In the genomic region with DNA sequence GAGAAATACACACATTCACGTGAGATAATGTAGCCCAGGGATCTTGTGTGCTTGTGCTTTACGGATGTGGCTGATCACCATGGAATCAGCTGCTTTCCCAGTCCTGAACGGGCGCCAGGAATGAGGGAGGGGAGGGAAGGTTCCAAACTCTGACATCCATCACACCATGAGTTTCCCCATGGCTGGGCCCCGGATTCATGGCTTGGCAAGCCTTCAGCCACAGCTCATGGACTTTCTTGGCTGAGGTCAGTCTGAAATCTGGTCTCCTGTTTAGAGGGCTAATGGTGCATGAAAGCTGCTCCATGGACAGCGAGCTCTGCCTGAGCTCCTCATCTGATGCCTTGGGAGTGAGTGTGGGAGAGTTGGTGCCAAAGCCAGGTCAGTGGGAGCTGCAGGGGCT, we compare ENCODE assay signal across 21 cellular contexts.
"Had no signal": no experiment of that assay in that cellular context is flagged by ENCODE, and none has a peak within 500 bp of the region (broad histone marks: within the 10 kb centered on the region; RNA-seq: fewer than 3 reads in every experiment).

No MANE protein-coding gene starts in this region.

- H3K36me3 ChIP-seq: breast epithelium, heart left ventricle, lower lobe of right lung, prostate gland, tibial artery had no signal

- ATAC-seq: activated CD8-positive, alpha-beta T cell treated with anti-CD3 and anti-CD28 coated beads, Interleukin-2, amount 10 ng/mL, durations not matched to agents 7 days and 5 days; heart left ventricle; left colon; lower lobe of right lung; mucosa of descending colon; right cardiac atrium; stimulated activated effector memory CD8-positive, alpha-beta T cell treated with anti-CD3 and anti-CD28 coated beads, Interleukin-12 subunit alpha, Interleukin-12 subunit beta, amount 100 ng/mL, for 72 hours; stimulated activated naive CD8-positive, alpha-beta T cell treated with anti-CD3 and anti-CD28 coated beads, Interleukin-15, amount 100 ng/mL, for 72 hours; T-cell had no signal

- DNase-seq: activated CD4-positive, alpha-beta T cell treated with anti-CD3 and anti-CD28 coated beads, Interleukin-2, amount 50 U/mL, for 1 hour; activated CD4-positive, CD25-positive, alpha-beta regulatory T cell treated with anti-CD3 and anti-CD28 coated beads, Interleukin-2, amount 50 U/mL, for 72 hours; activated CD8-positive, alpha-beta T cell treated with anti-CD3 and anti-CD28 coated beads, Interleukin-2, amount 10 ng/mL, durations not matched to agents 7 days and 5 days; activated gamma-delta T cell treated with Interleukin-2 at 50 U/mL for 16 hours; anterior cingulate cortex; cortex of kidney; endodermal cell; heart left ventricle; left colon; lower lobe of right lung; mesendoderm; mucosa of descending colon; right cardiac atrium; stimulated activated CD4-positive, alpha-beta T cell treated with anti-CD3 and anti-CD28 coated beads, Interleukin-2, amount 100 ng/mL, for 24 hours; stimulated activated naive CD8-positive, alpha-beta T cell treated with anti-CD3 and anti-CD28 coated beads, Interleukin-15, amount 100 ng/mL, for 72 hours; T-cell; tibial artery had no signal

- H3K27me3 ChIP-seq: breast epithelium, heart left ventricle, tibial artery had no signal

- H3K4me3 ChIP-seq: breast epithelium, heart left ventricle, lower lobe of right lung, mucosa of descending colon, prostate gland, skin epidermis, tibial artery had no signal
